In genomic region chr20:59455392-59456341, GRCh38 we compare ENCODE assay signal across 1 cellular context.
TF ChIP-seq lines count a peak whose summit lies in the region.

No MANE protein-coding gene starts in this region.

TF ChIP-seq in K562, 482 proteins besides CTCF, POLR2A, EP300 and RAD21 (continued from another document):
- TF ChIP-seq CHD7 (IDR thresholded peaks at IDR 0.05; ENCODE audit: low read depth, low read length) (no peak), PRMT5 (CRISPR knock-in tag; IDR thresholded peaks at IDR 0.05) (no peak), PML (IDR thresholded peaks at IDR 0.05; ENCODE audit: low read length) (no peak), CGGBP1 (CRISPR knock-in tag; IDR thresholded peaks at IDR 0.05) (no peak), SMC3 (conservative IDR thresholded peaks at IDR 0.05; ENCODE audit: insufficient read depth, low read depth, low read length) (0 out of 2 replicates have a peak, but pooled peaks have one; percentile 3), MLLT1 (IDR thresholded peaks at IDR 0.05) (no peak)
TF ChIP-seq in K562: peak in this region for 1.
